In genomic region chr10:16943301-16944080, GRCh38 we compare ENCODE assay signal across 13 cellular contexts.
A peak's percentile ranks its signal among the peaks of the same experiment; 100 is the strongest.
DNase-seq lines count a peak whose midpoint lies in the region; ATAC-seq, FAIRE-seq and TF ChIP-seq lines count a peak whose summit lies in the region.
"Had no signal": no experiment of that assay in that cellular context is flagged by ENCODE, and none has a peak within 500 bp of the region (broad histone marks: within the 10 kb centered on the region; RNA-seq: fewer than 3 reads in every experiment).

No MANE protein-coding gene starts in this region.

- no peak overlapping the region for H2AK5ac ChIP-seq in IMR-90 (ENCODE audit: low read depth, low read length)

- H3K27me3 ChIP-seq in IMR-90 (ENCODE audit: control insufficient read depth, insufficient read depth, low read length) (no peaks in the 10 kb centered on the region), K562 (ENCODE audit: control insufficient read depth in 2 of 2, insufficient read depth in 2 of 2, low read length in 2 of 2) (no peaks in the 10 kb centered on the region), thyroid gland (no peaks in the 10 kb centered on the region)
- H3K27me3 ChIP-seq: stomach had no signal

- H4K8ac ChIP-seq in IMR-90 (ENCODE audit: low read depth in 2 of 2, low read length in 2 of 2), result no peak overlapping the region

- POLR2A ChIA-PET in IMR-90 (lab: Charles Lee; ENCODE audit: unreplicated experiment), result no interaction called here
- POLR2A ChIA-PET in K562 (lab: Yijun Ruan, JAX), result interaction anchor here (1.0 kb wide), 1 partner anchor 9 kb away, joined by 3 read pairs; no protein-coding TSS in a partner anchor

- H3K56ac ChIP-seq in IMR-90 (ENCODE audit: extremely low read depth, insufficient read depth, low read length), result no peak overlapping the region

- DNase-seq in IMR-90, result no peak
- DNase-seq in K562 (ENCODE audit: extremely low read depth in 1 of 4, low spot score in 3 of 4), result no peak
- peak; percentile 26 for DNase-seq in left kidney (ENCODE audit: low read depth, low spot score)
- no peak for DNase-seq in thyroid gland
- no peak for DNase-seq in activated T-cell treated with anti-CD3 and anti-CD28 coated beads, Interleukin-2, amount 50 U/mL, for 1 hour
- DNase-seq in activated CD4-positive, alpha-beta T cell treated with anti-CD3 and anti-CD28 coated beads, Interleukin-2, amount 10 ng/mL, durations not matched to agents 24 days and 14 days, result no peak
- DNase-seq: activated CD8-positive, alpha-beta T cell treated with anti-CD3 and anti-CD28 coated beads for 36 hours; activated effector memory CD4-positive, alpha-beta T cell treated with anti-CD3 and anti-CD28 coated beads, Interleukin-2, amount 50 U/mL, for 16 hours; COR-L47; NCI-H1436 treated with DMSO at 0.1 percent for 48 hours; stomach had no signal

- no peak overlapping the region for H3K27ac Mint-ChIP-seq in activated CD4-positive, alpha-beta T cell treated with anti-CD3 and anti-CD28 coated beads, Interleukin-2, amount 10 ng/mL, durations not matched to agents 24 days and 14 days
- H3K27ac Mint-ChIP-seq: activated CD8-positive, alpha-beta T cell treated with anti-CD3 and anti-CD28 coated beads for 36 hours; IgD-negative memory B cell had no signal

- H3K4me3 ChIP-seq in IMR-90 (ENCODE audit: insufficient read depth, low read depth, low read length) (no peak overlapping the region), K562 (no peak overlapping the region), thyroid gland (replicated peaks in 1 of 3) (no peak overlapping the region)
- H3K4me3 ChIP-seq: stomach had no signal

- H3K9me1 ChIP-seq in IMR-90 (ENCODE audit: insufficient read depth, low read length), result 0 out of 2 replicates have a peak, but pooled peaks cover 3% of the 10 kb centered on the region
- no peaks in the 10 kb centered on the region for H3K9me1 ChIP-seq in K562 (ENCODE audit: control insufficient read depth, insufficient read depth, low read length)

- H2BK20ac ChIP-seq in IMR-90 (ENCODE audit: low read depth, low read length), result no peak overlapping the region

- no peak overlapping the region for H2AFZ ChIP-seq in IMR-90 (replicated peaks; ENCODE audit: low read length, poor library complexity)
- no peak overlapping the region for H2AFZ ChIP-seq in K562 (ENCODE audit: low read depth, low read length)

- no peak overlapping the region for H3K9ac ChIP-seq in IMR-90 (ENCODE audit: low read depth, low read length)
- no peak overlapping the region for H3K9ac ChIP-seq in K562 (ENCODE audit: insufficient read depth in 1 of 2, low read depth in 2 of 2, low read length in 2 of 2)

- H3K36me3 Mint-ChIP-seq in activated CD4-positive, alpha-beta T cell treated with anti-CD3 and anti-CD28 coated beads, Interleukin-2, amount 10 ng/mL, durations not matched to agents 24 days and 14 days (ENCODE audit: low read depth), result no peaks in the 10 kb centered on the region

- no TSS peak for BruUV-seq in IMR-90 (replicated peaks; lab: Mats Ljungman, UMichigan)
- no TSS peak for BruUV-seq in K562 (replicated peaks; lab: Mats Ljungman, UMichigan)

- H4K91ac ChIP-seq in IMR-90 (ENCODE audit: insufficient read depth, low read depth, low read length), result no peak overlapping the region

- no peak overlapping the region for H2BK5ac ChIP-seq in IMR-90 (ENCODE audit: low read depth, low read length, poor library complexity, severe bottlenecking)

- no peak overlapping the region for H2BK120ac ChIP-seq in IMR-90 (ENCODE audit: low read depth, low read length)

- no peak overlapping the region for H3K27ac ChIP-seq in IMR-90 (ENCODE audit: insufficient read depth, low read length)
- no peak overlapping the region for H3K27ac ChIP-seq in K562 (ENCODE audit: extremely low read depth, low read depth, low read length)
- H3K27ac ChIP-seq in thyroid gland, result peak overlapping the region in 2 of 3 donors; percentile 20 to 22

- H4K20me1 ChIP-seq in IMR-90 (ENCODE audit: insufficient read depth, low read length) (no peaks in the 10 kb centered on the region), K562 (replicated peaks; ENCODE audit: control insufficient read depth, insufficient read depth, low read length) (no peaks in the 10 kb centered on the region)

- TF ChIP-seq POLR2A in IMR-90 (IDR thresholded peaks at IDR 0.05; ENCODE audit: low read depth, low read length) (no peak), K562 (conservative IDR thresholded peaks at IDR 0.05) (no peak), thyroid gland (IDR thresholded peaks at IDR 0.05) (no peak)

- H3K23ac ChIP-seq in IMR-90 (ENCODE audit: low read depth, low read length), result no peak overlapping the region; the same call in 1 of the 2 replicates

- peak overlapping the region; percentile 82; the same call in 1 of the 3 replicates for H2BK15ac ChIP-seq in IMR-90 (ENCODE audit: low read depth, low read length)

- CTCF ChIA-PET in IMR-90 (lab: Yijun Ruan, JAX), result no interaction called here
- CTCF ChIA-PET in K562 (lab: Yijun Ruan, JAX; ENCODE audit: low intra/inter-chr PET ratio), result no interaction called here

- intact Hi-C loops in IMR-90 (cut with micrococcal nuclease), result no loop called here
- intact Hi-C loops in K562 (cut with micrococcal nuclease), result no loop called here
- intact Hi-C loops in thyroid gland (cut with DNase I), result no loop called here
- intact Hi-C loops in activated CD4-positive, alpha-beta T cell treated with anti-CD3 and anti-CD28 coated beads, Interleukin-2, amount 10 ng/mL, durations not matched to agents 24 days and 14 days (cut with micrococcal nuclease), result no loop called here

- H3K27me3 Mint-ChIP-seq in activated CD4-positive, alpha-beta T cell treated with anti-CD3 and anti-CD28 coated beads, Interleukin-2, amount 10 ng/mL, durations not matched to agents 24 days and 14 days, result peaks cover 17% of the 10 kb centered on the region
- H3K27me3 Mint-ChIP-seq: activated CD8-positive, alpha-beta T cell treated with anti-CD3 and anti-CD28 coated beads for 36 hours had no signal

- TF ChIP-seq RAD21 in IMR-90 (IDR thresholded peaks at IDR 0.05; ENCODE audit: low read length), result no peak
- no peak for TF ChIP-seq RAD21 in K562 (CRISPR knock-in tag; conservative IDR thresholded peaks at IDR 0.05 in 1 of 2, IDR thresholded peaks at IDR 0.05 in 1 of 2)

- in situ Hi-C loops in IMR-90 (cut with MboI; ENCODE audit: low sequenced_read_pairs) (no loop called here), K562 (cut with MboI) (no loop called here)

- ATAC-seq in IMR-90 (ENCODE audit: low read depth), result no peak
- ATAC-seq in K562, result no peak
- ATAC-seq in GM21381 (IDR thresholded peaks at IDR 0.05; ENCODE audit: unreplicated experiment), result no peak
- ATAC-seq: activated CD8-positive, alpha-beta T cell treated with anti-CD3 and anti-CD28 coated beads for 36 hours had no signal

- no peak for FAIRE-seq in K562 (lab: Jason Lieb, UNC)

- peak overlapping the region; percentile 20; the same call in 1 of the 2 replicates for H4K5ac ChIP-seq in IMR-90 (ENCODE audit: low read depth, low read length)

- WGBS in IMR-90 (ENCODE audit: extremely low coverage in 2 of 2, insufficient read length in 1 of 2), 2 experiments, result no CpG with 5 or more reads among the region's 7 CpGs
- WGBS in K562 (ENCODE audit: insufficient coverage, low coverage, missing lambda C conversion rate), result 47% methylated on average over 7 of the region's 7 CpGs
- WGBS in thyroid gland, 2 donors, result 77 to 81% methylated on average over 7 of the region's 7 CpGs

- H3K4ac ChIP-seq in IMR-90 (ENCODE audit: low read depth, low read length), result peak overlapping the region; percentile 31; the same call in 1 of the 2 replicates

- no peak overlapping the region for H3K18ac ChIP-seq in IMR-90 (ENCODE audit: low read depth, low read length)

- no peak overlapping the region for H2AK9ac ChIP-seq in IMR-90 (replicated peaks; ENCODE audit: low read depth, low read length, poor library complexity)

- peak overlapping the region; percentile 45; the same call in 1 of the 2 replicates for H3K14ac ChIP-seq in IMR-90 (replicated peaks; ENCODE audit: low read depth, low read length)

- no peak overlapping the region for H3K4me2 ChIP-seq in IMR-90 (ENCODE audit: low read depth, low read length)
- no peak overlapping the region for H3K4me2 ChIP-seq in K562 (ENCODE audit: insufficient read depth, low read length)

- H3K4me1 ChIP-seq in IMR-90 (ENCODE audit: control insufficient read depth, insufficient read depth, low read length) (peaks cover 2% of the 10 kb centered on the region; the same call in 1 of the 2 replicates), K562 (replicated peaks in 1 of 2; ENCODE audit: control insufficient read depth in 2 of 2, insufficient read depth in 2 of 2, low read length in 2 of 2) (peaks cover 0 to 7% of the 10 kb centered on the region in 2 experiments; a peak in 2 of 5 replicates), thyroid gland (peaks cover 6 to 12% of the 10 kb centered on the region in 2 donors)
- H3K4me1 ChIP-seq: stomach had no signal

- peaks cover 2% of the 10 kb centered on the region for H3K4me1 Mint-ChIP-seq in activated CD4-positive, alpha-beta T cell treated with anti-CD3 and anti-CD28 coated beads, Interleukin-2, amount 10 ng/mL, durations not matched to agents 24 days and 14 days

- H3K4me3 Mint-ChIP-seq in activated CD4-positive, alpha-beta T cell treated with anti-CD3 and anti-CD28 coated beads, Interleukin-2, amount 10 ng/mL, durations not matched to agents 24 days and 14 days, result no peak overlapping the region
- H3K4me3 Mint-ChIP-seq: activated CD8-positive, alpha-beta T cell treated with anti-CD3 and anti-CD28 coated beads for 36 hours; IgD-negative memory B cell had no signal

- TF ChIP-seq CTCF in IMR-90 (conservative IDR thresholded peaks at IDR 0.05; ENCODE audit: low read depth, low read length) (no peak), K562 (IDR thresholded peaks at IDR 0.05 in 2 of 3, conservative IDR thresholded peaks at IDR 0.05 in 1 of 3; ENCODE audit: insufficient read depth in 2 of 3, low read depth in 1 of 3, low read length in 3 of 3) (no peak), thyroid gland (IDR thresholded peaks at IDR 0.05) (no peak)

- no peaks in the 10 kb centered on the region for H3K79me1 ChIP-seq in IMR-90 (ENCODE audit: low read depth in 1 of 2, low read length in 2 of 2)

- no peaks in the 10 kb centered on the region for H3K9me3 Mint-ChIP-seq in activated CD4-positive, alpha-beta T cell treated with anti-CD3 and anti-CD28 coated beads, Interleukin-2, amount 10 ng/mL, durations not matched to agents 24 days and 14 days
- H3K9me3 Mint-ChIP-seq: activated CD8-positive, alpha-beta T cell treated with anti-CD3 and anti-CD28 coated beads for 36 hours had no signal

- H3K9me3 ChIP-seq in IMR-90 (ENCODE audit: control insufficient read depth, insufficient read depth, low read length) (no peaks in the 10 kb centered on the region), K562 (replicated peaks; ENCODE audit: control insufficient read depth, insufficient read depth, low read depth, low read length) (no peaks in the 10 kb centered on the region), thyroid gland (no peaks in the 10 kb centered on the region)
- H3K9me3 ChIP-seq: stomach had no signal

- H3K36me3 ChIP-seq in IMR-90 (ENCODE audit: control insufficient read depth, insufficient read depth, low read length) (no peaks in the 10 kb centered on the region), K562 (ENCODE audit: control insufficient read depth, insufficient read depth, low read length) (no peaks in the 10 kb centered on the region), thyroid gland (no peaks in the 10 kb centered on the region)
- H3K36me3 ChIP-seq: stomach had no signal

- dilution Hi-C loops in IMR-90 (cut with HindIII; ENCODE audit: low sequenced_read_pairs, unreplicated experiment), result no loop called here

- H3K79me2 ChIP-seq in K562 (ENCODE audit: control insufficient read depth, insufficient read depth, low read length), result no peaks in the 10 kb centered on the region

- no peak for TF ChIP-seq EP300 in K562 (IDR thresholded peaks at IDR 0.05; ENCODE audit: low read length)

Comparison
In these comparisons a context has a peak if more than half of its experiments do, and no peak if none do; other contexts are left out.
1. H3K27ac ChIP-seq: peak in thyroid gland (2 of 3); none in IMR-90 (single experiment) and K562 (single experiment).